13 cellular contexts compared by ENCODE assay signal in the genomic region with DNA sequence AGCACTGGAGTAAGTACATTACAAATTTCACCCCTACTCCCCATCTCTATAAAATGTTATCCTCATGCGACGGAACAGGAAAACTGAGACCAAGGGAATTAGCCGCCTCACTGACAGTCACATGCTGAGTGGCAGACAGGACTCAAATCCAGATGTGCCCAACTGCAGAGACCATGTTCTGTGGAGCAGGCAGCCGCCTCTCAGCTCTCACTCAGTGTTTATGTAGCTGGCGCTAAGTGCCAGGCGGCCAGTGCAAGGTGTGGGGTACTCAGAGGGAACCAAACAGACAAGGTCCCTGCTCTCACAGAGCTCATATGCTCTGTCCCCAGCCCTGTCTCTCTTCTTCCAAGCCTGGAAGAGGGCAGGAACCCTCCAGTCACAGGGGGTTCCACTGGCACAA. TPM values are rescaled to one million over a fixed set of nuclear protein-coding genes. Genes with fewer than 3 reads are reported as not detected.
DNase-seq lines count a peak whose midpoint lies in the region; ATAC-seq and TF ChIP-seq lines count a peak whose summit lies in the region.
"Had no signal": no experiment of that assay in that cellular context is flagged by ENCODE, and none has a peak within 500 bp of the region (broad histone marks: within the 10 kb centered on the region; RNA-seq: fewer than 3 reads in every experiment).

No MANE protein-coding gene starts in this region.

- CTCF ChIA-PET in CD4-positive, alpha-beta T cell (lab: Charles Lee), result interaction anchor here (1.1 to 1.5 kb wide), 2 partner anchors 32 to 102 kb away, joined by 3 read pairs; no protein-coding TSS in a partner anchor

- H2BK5ac ChIP-seq in neuronal stem cell (ENCODE audit: low read length), result no peak overlapping the region

- in situ Hi-C loops in ACHN (cut with HindIII; ENCODE audit: low pct_ligation_motif_present, low pct_unique_long_range_greater_than_20kb, low sequenced_read_pairs), result no loop called here

- no peak overlapping the region for H4K91ac ChIP-seq in neuronal stem cell (ENCODE audit: low read depth, low read length, poor library complexity)

- ATAC-seq in CD4-positive, alpha-beta T cell (ENCODE audit: poor library complexity), result no peak
- no peak for ATAC-seq in effector memory CD8-positive, alpha-beta T cell (replicated peaks)
- ATAC-seq in GM18907 (IDR thresholded peaks at IDR 0.05; ENCODE audit: unreplicated experiment), result no peak
- ATAC-seq: stimulated activated naive CD8-positive, alpha-beta T cell treated with anti-CD3 and anti-CD28 coated beads, Interleukin-15, amount 100 ng/mL, for 72 hours had no signal

- H3K4me1 ChIP-seq in neuronal stem cell (ENCODE audit: control insufficient read depth in 2 of 2, insufficient read depth in 1 of 2, low read depth in 1 of 2, low read length in 2 of 2), result peaks cover 21 to 35% of the 10 kb centered on the region in 2 donors

- no peak overlapping the region for H3K14ac ChIP-seq in neuronal stem cell (ENCODE audit: low read length)

- no peak overlapping the region for H2AK5ac ChIP-seq in neuronal stem cell (ENCODE audit: low read depth, low read length)

- no peak overlapping the region for H3K18ac ChIP-seq in neuronal stem cell (ENCODE audit: low read length)

- no peaks in the 10 kb centered on the region for H3K9me3 ChIP-seq in CD4-positive, alpha-beta T cell (ENCODE audit: control insufficient read depth, low read length)
- H3K9me3 ChIP-seq in neuronal stem cell (replicated peaks in 1 of 2; ENCODE audit: control insufficient read depth in 2 of 2, insufficient read depth in 1 of 2, low read depth in 1 of 2, low read length in 2 of 2), result no peaks in the 10 kb centered on the region

- H3K27ac Mint-ChIP-seq in CD4-positive, alpha-beta T cell, result peak overlapping the region; percentile 86
- H3K27ac Mint-ChIP-seq in HFFc6 (peak overlapping the region; percentile 26; the same call in 1 of the 2 replicates), osteocyte (ENCODE audit: unreplicated experiment) (no peak overlapping the region)
- H3K27ac Mint-ChIP-seq in effector memory CD8-positive, alpha-beta T cell, result peak overlapping the region; percentile 76 to 97

- no peak for TF ChIP-seq CTCF in CD4-positive, alpha-beta T cell (IDR thresholded peaks at IDR 0.05)
- TF ChIP-seq CTCF in HFFc6 (IDR thresholded peaks at IDR 0.05) (no peak), osteocyte (IDR thresholded peaks at IDR 0.05) (no peak)

- H3K4me1 Mint-ChIP-seq in CD4-positive, alpha-beta T cell (ENCODE audit: low read depth), result peaks cover 91% of the 10 kb centered on the region
- H3K4me1 Mint-ChIP-seq in HFFc6 (ENCODE audit: low read depth), result peaks cover 79% of the 10 kb centered on the region
- H3K4me1 Mint-ChIP-seq in effector memory CD8-positive, alpha-beta T cell (ENCODE audit: low read depth in 2 of 2), result peaks cover 78 to 85% of the 10 kb centered on the region in 2 donors
- peaks cover 70% of the 10 kb centered on the region for H3K4me1 Mint-ChIP-seq in osteocyte (ENCODE audit: unreplicated experiment)

- DNase-seq in CD4-positive, alpha-beta T cell, result no peak
- DNase-seq in HFFc6, result no peak
- no peak for DNase-seq in effector memory CD8-positive, alpha-beta T cell
- no peak for DNase-seq in osteocyte (ENCODE audit: extremely low spot score, unreplicated experiment)
- no peak for DNase-seq in neuronal stem cell (ENCODE audit: low spot score)
- DNase-seq in ACHN, result no peak
- DNase-seq in NCI-H524 treated with DMSO at 0.1 percent for 48 hours (lab: John Stamatoyannopoulos, UW), result no peak
- DNase-seq: activated CD4-positive, alpha-beta T cell treated with anti-CD3 and anti-CD28 coated beads for 1 hour; activated gamma-delta T cell; NCI-H1092; stimulated activated naive CD8-positive, alpha-beta T cell treated with anti-CD3 and anti-CD28 coated beads, Interleukin-15, amount 100 ng/mL, for 72 hours had no signal

- no peaks in the 10 kb centered on the region for H3K27me3 ChIP-seq in CD4-positive, alpha-beta T cell (ENCODE audit: control insufficient read depth, insufficient read depth, low read length)
- no peaks in the 10 kb centered on the region for H3K27me3 ChIP-seq in neuronal stem cell (ENCODE audit: control insufficient read depth in 3 of 3, insufficient read depth in 3 of 3, low read depth in 1 of 3, low read length in 3 of 3)

- no CpG with 5 or more reads among the region's 6 CpGs for WGBS in neuronal stem cell (ENCODE audit: extremely low coverage in 2 of 2, insufficient read length in 2 of 2, insufficient replicate concordance in 1 of 2), 2 donors

- no peak overlapping the region for H2BK120ac ChIP-seq in neuronal stem cell (ENCODE audit: low read depth, low read length)

- peak overlapping the region; percentile 31 for H3K4me3 Mint-ChIP-seq in CD4-positive, alpha-beta T cell
- 0 out of 2 replicates have a peak overlapping the region, but pooled peaks have one; percentile 32 for H3K4me3 Mint-ChIP-seq in HFFc6
- peak overlapping the region; percentile 89 to 95 for H3K4me3 Mint-ChIP-seq in effector memory CD8-positive, alpha-beta T cell
- H3K4me3 Mint-ChIP-seq in osteocyte (ENCODE audit: unreplicated experiment), result peak overlapping the region; percentile 47

- no peaks in the 10 kb centered on the region for H3K27me3 Mint-ChIP-seq in CD4-positive, alpha-beta T cell
- H3K27me3 Mint-ChIP-seq in HFFc6 (ENCODE audit: insufficient read depth) (no peaks in the 10 kb centered on the region; the same call in 1 of the 2 replicates), osteocyte (ENCODE audit: unreplicated experiment) (no peaks in the 10 kb centered on the region)
- no peaks in the 10 kb centered on the region for H3K27me3 Mint-ChIP-seq in effector memory CD8-positive, alpha-beta T cell
- H3K27me3 Mint-ChIP-seq: stimulated activated naive CD8-positive, alpha-beta T cell treated with anti-CD3 and anti-CD28 coated beads, Interleukin-15, amount 100 ng/mL, for 72 hours had no signal

- peaks cover 18% of the 10 kb centered on the region for H3K79me1 ChIP-seq in neuronal stem cell (ENCODE audit: low read depth, low read length)

- no peak overlapping the region for H3K4me3 ChIP-seq in neuronal stem cell (ENCODE audit: low read length in 2 of 2)
- H3K4me3 ChIP-seq: SK-N-MC had no signal

- H3K23ac ChIP-seq in neuronal stem cell (ENCODE audit: low read depth, low read length, poor library complexity), result no peak overlapping the region

- peaks cover 4 to 64% of the 10 kb centered on the region in 2 donors for H3K36me3 ChIP-seq in neuronal stem cell (replicated peaks in 1 of 2; ENCODE audit: control insufficient read depth in 2 of 2, insufficient read depth in 2 of 2, low read length in 2 of 2)

- H3K4ac ChIP-seq in neuronal stem cell (ENCODE audit: low read length), result no peak overlapping the region

- no peak overlapping the region for H3K9ac ChIP-seq in neuronal stem cell (ENCODE audit: low read depth, low read length, poor library complexity)

- no peak overlapping the region for H3K27ac ChIP-seq in CD4-positive, alpha-beta T cell (ENCODE audit: low read depth, low read length)
- no peak overlapping the region for H3K27ac ChIP-seq in neuronal stem cell (replicated peaks; ENCODE audit: low read length)
- H3K27ac ChIP-seq: SK-N-MC had no signal

- no peaks in the 10 kb centered on the region for H3K9me3 Mint-ChIP-seq in CD4-positive, alpha-beta T cell
- H3K9me3 Mint-ChIP-seq in HFFc6 (no peaks in the 10 kb centered on the region), osteocyte (ENCODE audit: unreplicated experiment) (no peaks in the 10 kb centered on the region)
- H3K9me3 Mint-ChIP-seq in effector memory CD8-positive, alpha-beta T cell, result no peaks in the 10 kb centered on the region
- H3K9me3 Mint-ChIP-seq: stimulated activated naive CD8-positive, alpha-beta T cell treated with anti-CD3 and anti-CD28 coated beads, Interleukin-15, amount 100 ng/mL, for 72 hours had no signal

- H2BK12ac ChIP-seq in neuronal stem cell (ENCODE audit: low read length), result no peak overlapping the region

- H3K36me3 Mint-ChIP-seq in CD4-positive, alpha-beta T cell (ENCODE audit: low read depth), result peaks cover 58% of the 10 kb centered on the region
- H3K36me3 Mint-ChIP-seq in HFFc6 (ENCODE audit: low read depth) (peaks cover 16% of the 10 kb centered on the region), osteocyte (ENCODE audit: unreplicated experiment) (peaks cover 6% of the 10 kb centered on the region)
- peaks cover 47% of the 10 kb centered on the region for H3K36me3 Mint-ChIP-seq in effector memory CD8-positive, alpha-beta T cell (ENCODE audit: insufficient read depth)

- H3K4me2 ChIP-seq in neuronal stem cell (ENCODE audit: insufficient read depth, low read length, poor library complexity, severe bottlenecking), result no peak overlapping the region

- no peak overlapping the region for H2BK15ac ChIP-seq in neuronal stem cell (ENCODE audit: low read length)

- intact Hi-C loops in CD4-positive, alpha-beta T cell (cut with DNase I, micrococcal nuclease), result loop anchor here in 1 of 2 experiments (5.0 kb wide), 2 partner anchors 38 to 273 kb away; no protein-coding TSS in a partner anchor

- H4K8ac ChIP-seq in neuronal stem cell (ENCODE audit: low read depth, low read length), result no peak overlapping the region

- POLR2A ChIA-PET in CD4-positive, alpha-beta T cell (lab: Charles Lee), result interaction anchor here (1.1 to 18.5 kb wide), 3 partner anchors 10 to 117 kb away, joined by 4 to 442 read pairs (median 4); a partner anchor contains a TSS

- H2AFZ ChIP-seq in neuronal stem cell (ENCODE audit: low read length), result no peak overlapping the region

RNA-seq across cellular contexts. Expression of a gene that starts 5.1 kb away (rescaled TPM):
- total RNA-seq in CD4-positive, alpha-beta T cell, result 100 to 1,000 TPM; 168 to 173 TPM
- 100 to 1,000 TPM; 565 to 646 (median 603) TPM for total RNA-seq in HFFc6 (2021; fragmentation: NEBNext Ultra II Directional; extraction: Animal tissue kit (Norgen Biotek cat#: 25700))
- total RNA-seq in osteocyte, result 403 and 412 TPM in 2 replicates
- 295 TPM for polyA plus RNA-seq in neuronal stem cell (2013, experiment 1 of 2)
- polyA plus RNA-seq in neuronal stem cell (2013, experiment 2 of 2), result 299 TPM

Comparison
In these comparisons a context has a peak if more than half of its experiments do, and no peak if none do; other contexts are left out.
1. H3K4me3 Mint-ChIP-seq: peak in every context shown above with its lines; median percentile 92 in effector memory CD8-positive, alpha-beta T cell; 47 in osteocyte; 32 in HFFc6; 31 in CD4-positive, alpha-beta T cell.